Comparison of ENCODE assay signal across 7 cellular contexts in genomic region chr3:172040078-172040975, GRCh38. TPM values are rescaled to one million over a fixed set of nuclear protein-coding genes. Genes with fewer than 3 reads are reported as not detected.
DNase-seq lines count a peak whose midpoint lies in the region; ATAC-seq and TF ChIP-seq lines count a peak whose summit lies in the region.

No MANE protein-coding gene starts in this region.

- POLR2A ChIA-PET in activated CD8-positive, alpha-beta T cell treated with anti-CD3 and anti-CD28 coated beads for 36 hours (lab: Charles Lee): interaction anchor here (1.3 kb wide), 1 partner anchor 17 kb away, joined by 4 read pairs; no protein-coding TSS in a partner anchor

- H3K27ac Mint-ChIP-seq in activated CD8-positive, alpha-beta T cell treated with anti-CD3 and anti-CD28 coated beads for 36 hours: peak overlapping the region; percentile 59
- peak overlapping the region; percentile 98 to 99 for H3K27ac Mint-ChIP-seq in effector memory CD8-positive, alpha-beta T cell

- H3K36me3 Mint-ChIP-seq in activated CD8-positive, alpha-beta T cell treated with anti-CD3 and anti-CD28 coated beads for 36 hours (ENCODE audit: low read depth): no peaks in the 10 kb centered on the region
- peaks cover 38% of the 10 kb centered on the region for H3K36me3 Mint-ChIP-seq in effector memory CD8-positive, alpha-beta T cell (ENCODE audit: insufficient read depth)

- CTCF ChIA-PET in activated CD8-positive, alpha-beta T cell treated with anti-CD3 and anti-CD28 coated beads for 36 hours (lab: Charles Lee): interaction anchor here (1.8 kb wide), 1 partner anchor 48 kb away, joined by 7 read pairs; no protein-coding TSS in a partner anchor

- DNase-seq in NCI-H2196 treated with DMSO at 0.1 percent for 48 hours (lab: John Stamatoyannopoulos, UW; ENCODE audit: unreplicated experiment) (peak; percentile 65), lung microvascular endothelial cell (ENCODE audit: low read depth in 2 of 2) (peak; percentile 86 to 90)
- DNase-seq in activated CD8-positive, alpha-beta T cell treated with anti-CD3 and anti-CD28 coated beads for 36 hours: peak; percentile 33
- DNase-seq in effector memory CD8-positive, alpha-beta T cell: peak; percentile 20 to 21 (median 21)
- DNase-seq in stimulated activated CD8-positive, alpha-beta memory T cell treated with anti-CD3 and anti-CD28 coated beads, Interleukin-15, amount 100 ng/mL, for 24 hours (ENCODE audit: low read depth): peak; percentile 14

- no peaks in the 10 kb centered on the region for H3K9me3 Mint-ChIP-seq in activated CD8-positive, alpha-beta T cell treated with anti-CD3 and anti-CD28 coated beads for 36 hours
- no peaks in the 10 kb centered on the region for H3K9me3 Mint-ChIP-seq in effector memory CD8-positive, alpha-beta T cell

- H3K27me3 Mint-ChIP-seq in activated CD8-positive, alpha-beta T cell treated with anti-CD3 and anti-CD28 coated beads for 36 hours: no peaks in the 10 kb centered on the region
- H3K27me3 Mint-ChIP-seq in effector memory CD8-positive, alpha-beta T cell: no peaks in the 10 kb centered on the region

- peak; percentile 12 for TF ChIP-seq CTCF in GM12873 (IDR thresholded peaks at IDR 0.05; ENCODE audit: insufficient read depth, low read depth, low read length, missing control alignments)
- no peak for TF ChIP-seq CTCF in activated CD8-positive, alpha-beta T cell treated with anti-CD3 and anti-CD28 coated beads for 36 hours (IDR thresholded peaks at IDR 0.05)

- peak; percentile 22 for ATAC-seq in HG02623 (IDR thresholded peaks at IDR 0.05; ENCODE audit: unreplicated experiment)
- ATAC-seq in activated CD8-positive, alpha-beta T cell treated with anti-CD3 and anti-CD28 coated beads for 36 hours: peak; percentile 37
- ATAC-seq in effector memory CD8-positive, alpha-beta T cell (replicated peaks): peak; percentile 25

- H3K4me1 Mint-ChIP-seq in activated CD8-positive, alpha-beta T cell treated with anti-CD3 and anti-CD28 coated beads for 36 hours (ENCODE audit: low read depth): peaks cover 31% of the 10 kb centered on the region
- peaks cover 20 to 33% of the 10 kb centered on the region in 2 donors for H3K4me1 Mint-ChIP-seq in effector memory CD8-positive, alpha-beta T cell (ENCODE audit: low read depth in 2 of 2)

- intact Hi-C loops in activated CD8-positive, alpha-beta T cell treated with anti-CD3 and anti-CD28 coated beads for 36 hours (cut with micrococcal nuclease): loop anchor here (5.0 kb wide), 1 partner anchor 67 kb away; no protein-coding TSS in a partner anchor

- H3K4me3 Mint-ChIP-seq in activated CD8-positive, alpha-beta T cell treated with anti-CD3 and anti-CD28 coated beads for 36 hours: peak overlapping the region; percentile 86
- H3K4me3 Mint-ChIP-seq in effector memory CD8-positive, alpha-beta T cell: peak overlapping the region; percentile 98 to 99

RNA-seq across cellular contexts. Expression of gene FNDC3B, which starts 0.9 kb away (rescaled TPM):
- total RNA-seq in activated CD8-positive, alpha-beta T cell treated with anti-CD3 and anti-CD28 coated beads for 36 hours: 10 to 100 TPM; 10.6 to 12.0 TPM
- total RNA-seq in lung microvascular endothelial cell: 61.2 and 74.6 TPM in 2 replicates

Comparison
In these comparisons a context has a peak if more than half of its experiments do, and no peak if none do; other contexts are left out.
1. Peak in every context shown above with its lines: DNase-seq and ATAC-seq.
2. DNase-seq: peak in every context shown above with its lines; median percentile 88 in lung microvascular endothelial cell; 65 in NCI-H2196 treated with DMSO at 0.1 percent for 48 hours; 33 in activated CD8-positive, alpha-beta T cell treated with anti-CD3 and anti-CD28 coated beads for 36 hours; 21 in effector memory CD8-positive, alpha-beta T cell; 14 in stimulated activated CD8-positive, alpha-beta memory T cell treated with anti-CD3 and anti-CD28 coated beads, Interleukin-15, amount 100 ng/mL, for 24 hours.